In the genomic region with DNA sequence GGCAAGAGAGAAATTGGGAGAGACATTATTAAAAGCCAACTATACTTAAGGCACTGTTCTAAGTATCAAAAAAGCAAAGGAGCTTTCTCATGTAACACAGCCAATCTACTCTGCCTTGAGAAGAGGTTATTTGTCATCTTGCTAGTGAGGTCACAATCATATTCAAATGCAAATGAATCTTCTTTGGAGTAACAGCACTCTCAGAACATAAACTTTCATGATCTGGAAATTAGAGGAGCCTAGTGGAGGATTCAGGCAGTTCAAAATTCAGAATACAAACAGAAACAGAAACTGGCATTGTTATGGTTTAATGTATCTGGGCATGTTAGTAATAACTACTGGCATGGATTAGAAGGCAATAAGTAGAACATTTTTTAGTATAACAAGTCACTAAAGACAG, we compare ENCODE assay signal across 10 cellular contexts. TPM values are rescaled to one million over a fixed set of nuclear protein-coding genes. Genes with fewer than 3 reads are reported as not detected.
A peak's percentile ranks its signal among the peaks of the same experiment; 100 is the strongest.
DNase-seq lines count a peak whose midpoint lies in the region; TF ChIP-seq lines count a peak whose summit lies in the region.
"Had no signal": no experiment of that assay in that cellular context is flagged by ENCODE, and none has a peak within 500 bp of the region (broad histone marks: within the 10 kb centered on the region; RNA-seq: fewer than 3 reads in every experiment).

No MANE protein-coding gene starts in this region.

- H3K4me1 ChIP-seq in OCI-LY3 (ENCODE audit: low read length) (peaks cover 28% of the 10 kb centered on the region), stomach smooth muscle (ENCODE audit: control insufficient read depth, insufficient read depth, low read length) (peaks cover 9% of the 10 kb centered on the region), Caco-2 (no peaks in the 10 kb centered on the region)

- no peak overlapping the region for H2AFZ ChIP-seq in OCI-LY3 (ENCODE audit: low read depth, low read length)

- H3K9ac ChIP-seq in OCI-LY3 (ENCODE audit: low read length) (no peak overlapping the region), stomach smooth muscle (ENCODE audit: low read length in 2 of 2) (peak overlapping the region; percentile 3 to 6)

- no peak for DNase-seq in activated T-cell treated with anti-CD3 and anti-CD28 coated beads, Interleukin-2, amount 50 U/mL, for 24 hours
- DNase-seq in activated T-cell treated with anti-CD3 and anti-CD28 coated beads, Interleukin-2, amount 50 U/mL, for 1 hour = no peak
- DNase-seq in fibroblast of gingiva (ENCODE audit: low read depth) = peak; percentile 68
- no peak for DNase-seq in Caco-2
- no peak for DNase-seq in COLO668 (lab: John Stamatoyannopoulos, UW; ENCODE audit: unreplicated experiment)
- DNase-seq in cerebellum (ENCODE audit: low spot score) = no peak
- DNase-seq: amniotic stem cell, KBM-7 had no signal

- intact Hi-C loops in Caco-2 (cut with micrococcal nuclease; ENCODE audit: unreplicated experiment) = no loop called here

- H3K36me3 ChIP-seq in OCI-LY3 (replicated peaks; ENCODE audit: low read depth, low read length) (no peaks in the 10 kb centered on the region), stomach smooth muscle (ENCODE audit: control insufficient read depth in 2 of 2, insufficient read depth in 2 of 2, low read length in 2 of 2) (no peaks in the 10 kb centered on the region), Caco-2 (ENCODE audit: control insufficient read depth, insufficient read depth, low read length) (no peaks in the 10 kb centered on the region)

- peak overlapping the region; percentile 79 for H3K27ac Mint-ChIP-seq in activated T-cell treated with anti-CD3 and anti-CD28 coated beads, Interleukin-2, amount 50 U/mL, for 24 hours
- no peak overlapping the region for H3K27ac Mint-ChIP-seq in Caco-2 (ENCODE audit: unreplicated experiment)

- H3K79me2 ChIP-seq in OCI-LY3 (ENCODE audit: low read length) = peaks cover 97% of the 10 kb centered on the region

- peak overlapping the region; percentile 23 for H3K4me2 ChIP-seq in OCI-LY3 (ENCODE audit: low read length)

- H3K27ac ChIP-seq in OCI-LY3 (ENCODE audit: low read length) (no peak overlapping the region), stomach smooth muscle (ENCODE audit: low read length) (no peak overlapping the region)

- no TSS peak for BruUV-seq in Caco-2 (replicated peaks; lab: Mats Ljungman, UMichigan)

- H3K4me1 Mint-ChIP-seq in activated T-cell treated with anti-CD3 and anti-CD28 coated beads, Interleukin-2, amount 50 U/mL, for 24 hours (ENCODE audit: low read depth) = peaks cover 72% of the 10 kb centered on the region
- no peaks in the 10 kb centered on the region for H3K4me1 Mint-ChIP-seq in Caco-2 (ENCODE audit: low read depth, unreplicated experiment)

- POLR2A ChIA-PET in Caco-2 (lab: Charles Lee) = no interaction called here

- H3K4me3 Mint-ChIP-seq in activated T-cell treated with anti-CD3 and anti-CD28 coated beads, Interleukin-2, amount 50 U/mL, for 24 hours = peak overlapping the region; percentile 15
- H3K4me3 Mint-ChIP-seq in Caco-2 (ENCODE audit: unreplicated experiment) = no peak overlapping the region

- no peaks in the 10 kb centered on the region for H3K36me3 Mint-ChIP-seq in activated T-cell treated with anti-CD3 and anti-CD28 coated beads, Interleukin-2, amount 50 U/mL, for 24 hours (ENCODE audit: low read depth)
- H3K36me3 Mint-ChIP-seq in Caco-2 (ENCODE audit: insufficient read depth, unreplicated experiment) = no peaks in the 10 kb centered on the region

- no peak for TF ChIP-seq CTCF in OCI-LY3 (IDR thresholded peaks at IDR 0.05; ENCODE audit: low read depth, low read length)
- TF ChIP-seq CTCF in Caco-2 (IDR thresholded peaks at IDR 0.05; ENCODE audit: insufficient read depth in 1 of 2, low read depth in 1 of 2, low read length in 1 of 2, severe bottlenecking in 1 of 2, unreplicated experiment in 1 of 2) = no peak

- CTCF ChIA-PET in Caco-2 (lab: Charles Lee) = no interaction called here

- H4K20me1 ChIP-seq in OCI-LY3 (ENCODE audit: insufficient read depth, low read length) = peaks cover 74% of the 10 kb centered on the region

- H3K4me3 ChIP-seq in OCI-LY3 (ENCODE audit: low read length) (peak overlapping the region; percentile 11; the same call in 1 of the 2 replicates), stomach smooth muscle (ENCODE audit: low read length in 2 of 2) (no peak overlapping the region), Caco-2 (ENCODE audit: low read depth, low read length) (no peak overlapping the region)

- H3K9me3 ChIP-seq in OCI-LY3 (ENCODE audit: insufficient read depth, low read length) = no peaks in the 10 kb centered on the region
- H3K9me3 ChIP-seq in stomach smooth muscle (ENCODE audit: control insufficient read depth in 2 of 2, low read length in 2 of 2) = no peaks in the 10 kb centered on the region
- no peaks in the 10 kb centered on the region for H3K9me3 ChIP-seq in Caco-2

- no peaks in the 10 kb centered on the region for H3K27me3 Mint-ChIP-seq in activated T-cell treated with anti-CD3 and anti-CD28 coated beads, Interleukin-2, amount 50 U/mL, for 24 hours
- H3K27me3 Mint-ChIP-seq in Caco-2 (ENCODE audit: insufficient read depth, unreplicated experiment) = no peaks in the 10 kb centered on the region

- no peaks in the 10 kb centered on the region for H3K9me3 Mint-ChIP-seq in activated T-cell treated with anti-CD3 and anti-CD28 coated beads, Interleukin-2, amount 50 U/mL, for 24 hours
- H3K9me3 Mint-ChIP-seq in Caco-2 (ENCODE audit: unreplicated experiment) = no peaks in the 10 kb centered on the region

- H3K27me3 ChIP-seq in OCI-LY3 (ENCODE audit: low read depth, low read length) = no peaks in the 10 kb centered on the region
- no peaks in the 10 kb centered on the region for H3K27me3 ChIP-seq in stomach smooth muscle (ENCODE audit: control insufficient read depth in 1 of 2, insufficient read depth in 2 of 2, low read length in 2 of 2)
- H3K27me3 ChIP-seq in Caco-2 (replicated peaks; ENCODE audit: control insufficient read depth, insufficient read depth, low read length) = no peaks in the 10 kb centered on the region

RNA-seq across cellular contexts. Expression of gene ARID4B, which starts 57.4 kb away (rescaled TPM):
- total RNA-seq in Caco-2 (2022) = 34.2 and 35.9 TPM in 2 replicates
- total RNA-seq in cerebellum = 65.1 TPM

RNA-seq across cellular contexts. Expression of gene GGPS1, which starts 57.7 kb away (rescaled TPM):
- total RNA-seq in Caco-2 (2022) (40.4 and 45.3 TPM in 2 replicates), cerebellum (21.1 TPM)
